ENCODE assay signal across 16 cellular contexts in the genomic region with DNA sequence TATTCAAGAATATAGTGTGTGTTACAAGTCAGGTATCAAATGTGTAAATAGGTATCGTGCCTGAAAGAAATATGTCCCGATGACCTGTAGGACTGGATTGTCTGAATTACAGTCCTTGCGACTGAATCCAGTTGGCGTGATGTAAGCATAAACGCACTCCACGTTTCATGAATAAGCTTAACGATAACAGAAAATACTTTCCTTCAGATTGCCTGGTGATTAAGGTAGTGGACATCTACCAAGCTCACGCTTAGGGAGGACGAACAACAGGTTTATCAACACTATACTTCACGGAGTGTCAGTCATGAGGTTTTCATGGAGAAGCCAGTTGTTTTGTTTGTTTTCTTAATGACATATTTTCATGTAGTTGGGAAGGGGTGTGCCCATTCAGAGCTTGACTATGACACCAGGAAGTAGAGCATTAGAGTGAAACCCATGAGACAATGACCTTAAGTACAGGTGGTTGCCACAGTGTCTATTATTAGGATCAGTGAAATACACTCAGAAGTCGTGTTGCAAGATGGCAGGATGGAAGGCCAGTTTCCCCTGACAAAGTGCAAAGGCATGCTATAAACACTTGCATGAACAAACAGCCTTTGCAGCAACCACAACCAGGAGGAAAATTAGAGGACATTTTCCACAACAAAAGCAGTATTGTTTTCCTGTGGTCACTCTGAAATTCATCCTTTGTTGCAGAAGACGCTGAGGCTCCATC.
DNase-seq lines count a peak whose midpoint lies in the region; ATAC-seq, FAIRE-seq and TF ChIP-seq lines count a peak whose summit lies in the region.
"Had no signal": no experiment of that assay in that cellular context is flagged by ENCODE, and none has a peak within 500 bp of the region (broad histone marks: within the 10 kb centered on the region; RNA-seq: fewer than 3 reads in every experiment).

No MANE protein-coding gene starts in this region.

- peak overlapping the region; percentile 42 for H3K4me2 ChIP-seq in PC-9

- no peak for FAIRE-seq in pancreas (lab: Jason Lieb, UNC)
- FAIRE-seq: G401.6 had no signal

- H3K27ac ChIP-seq in PC-9, result peak overlapping the region; percentile 71
- H3K27ac ChIP-seq in pancreas, result no peak overlapping the region
- H3K27ac ChIP-seq: colonic mucosa, HL-60, stomach had no signal

- WGBS in pancreas, 2 donors, result 83 to 88% methylated on average over 12 of the region's 12 CpGs

- peaks cover 17% of the 10 kb centered on the region; the same call in 1 of the 2 replicates for H3F3A ChIP-seq in PC-9 (ENCODE audit: insufficient read depth, low read depth)

- TSS peak; percentile 26 for BruUV-seq in PC-9 (replicated peaks; lab: Mats Ljungman, UMichigan)

- DNase-seq in AG10803 (ENCODE audit: low read depth) (peak; percentile 73), PC-9 (peak; percentile 60 to 99), islet precursor cell (peak; percentile 74), GM19240 (ENCODE audit: insufficient read length, low spot score) (no peak), pancreas (no peak), NCI-H1930 (lab: John Stamatoyannopoulos, UW) (no peak)
- DNase-seq: activated CD4-positive, alpha-beta T cell treated with anti-CD3 and anti-CD28 coated beads, Interleukin-2, amount 50 U/mL, for 48 hours; colonic mucosa; NCI-H1092; NCI-H82; stimulated activated CD4-positive, alpha-beta T cell treated with anti-CD3 and anti-CD28 coated beads, Interleukin-4, amount 100 ng/mL, for 24 hours; stomach had no signal

- no peaks in the 10 kb centered on the region for H3K9me2 ChIP-seq in PC-9 (ENCODE audit: insufficient read depth)

- TF ChIP-seq CTCF in AG10803 (conservative IDR thresholded peaks at IDR 0.05; ENCODE audit: low read length) (no peak), PC-9 (conservative IDR thresholded peaks at IDR 0.05) (no peak), pancreas (IDR thresholded peaks at IDR 0.05) (no peak)

- no peaks in the 10 kb centered on the region for H3K79me2 ChIP-seq in PC-9 (ENCODE audit: low read depth)

- H3K36me3 ChIP-seq in PC-9 (ENCODE audit: low read depth), result no peaks in the 10 kb centered on the region
- H3K36me3 ChIP-seq in pancreas, result no peaks in the 10 kb centered on the region
- H3K36me3 ChIP-seq: colonic mucosa, stomach had no signal

- peak overlapping the region; percentile 34 for H2AFZ ChIP-seq in PC-9

- H3K4me3 ChIP-seq in AG10803 (ENCODE audit: low read length) (no peak overlapping the region), PC-9 (no peak overlapping the region; the same call in 1 of the 2 replicates), pancreas (no peak overlapping the region)
- H3K4me3 ChIP-seq: colonic mucosa, stomach had no signal

- H3K9me3 ChIP-seq in PC-9 (ENCODE audit: insufficient read depth, low read depth) (peaks cover 15% of the 10 kb centered on the region), pancreas (no peaks in the 10 kb centered on the region)
- H3K9me3 ChIP-seq: colonic mucosa had no signal

- POLR2A ChIA-PET in PC-9 (lab: Charles Lee; ENCODE audit: unreplicated experiment), result interaction anchor here (0.6 to 0.7 kb wide), 3 partner anchors 25 to 432 kb away, joined by 3 to 4 read pairs (median 4); no protein-coding TSS in a partner anchor

- H3K27me3 ChIP-seq in PC-9 (ENCODE audit: insufficient read depth, low read depth) (no peaks in the 10 kb centered on the region), pancreas (no peaks in the 10 kb centered on the region)
- H3K27me3 ChIP-seq: colonic mucosa, stomach had no signal

- H3K4me1 ChIP-seq in PC-9 (replicated peaks; ENCODE audit: insufficient read depth) (peaks cover 24% of the 10 kb centered on the region), pancreas (no peaks in the 10 kb centered on the region)
- H3K4me1 ChIP-seq: colonic mucosa had no signal

- H4K20me1 ChIP-seq in PC-9 (ENCODE audit: insufficient read depth), result no peaks in the 10 kb centered on the region

- CTCF ChIA-PET in PC-9 (lab: Charles Lee), result interaction anchor here (0.6 to 1.0 kb wide), 3 partner anchors 183 to 306 kb away, joined by 3 to 4 read pairs (median 3); a partner anchor contains a TSS

- intact Hi-C loops in PC-9 (cut with micrococcal nuclease; ENCODE audit: unreplicated experiment), result loop anchor here (1.0 to 10.0 kb wide), 3 partner anchors 176 to 352 kb away; no protein-coding TSS in a partner anchor
- intact Hi-C loops in pancreas (cut with DNase I), result no loop called here

- ATAC-seq in GM21529 (IDR thresholded peaks at IDR 0.05; ENCODE audit: unreplicated experiment) (peak; percentile 63), GM18502 (IDR thresholded peaks at IDR 0.05; ENCODE audit: poor library complexity, unreplicated experiment) (no peak), pancreas (no peak)

Comparison
In these comparisons a context has a peak if more than half of its experiments do, and no peak if none do; other contexts are left out.
1. DNase-seq: peak in AG10803 (single experiment), PC-9 (2 of 2) and islet precursor cell (single experiment); none in GM19240 (single experiment), pancreas (0 of 6) and NCI-H1930 (0 of 2).